9 cellular contexts compared by ENCODE assay signal in the genomic region with DNA sequence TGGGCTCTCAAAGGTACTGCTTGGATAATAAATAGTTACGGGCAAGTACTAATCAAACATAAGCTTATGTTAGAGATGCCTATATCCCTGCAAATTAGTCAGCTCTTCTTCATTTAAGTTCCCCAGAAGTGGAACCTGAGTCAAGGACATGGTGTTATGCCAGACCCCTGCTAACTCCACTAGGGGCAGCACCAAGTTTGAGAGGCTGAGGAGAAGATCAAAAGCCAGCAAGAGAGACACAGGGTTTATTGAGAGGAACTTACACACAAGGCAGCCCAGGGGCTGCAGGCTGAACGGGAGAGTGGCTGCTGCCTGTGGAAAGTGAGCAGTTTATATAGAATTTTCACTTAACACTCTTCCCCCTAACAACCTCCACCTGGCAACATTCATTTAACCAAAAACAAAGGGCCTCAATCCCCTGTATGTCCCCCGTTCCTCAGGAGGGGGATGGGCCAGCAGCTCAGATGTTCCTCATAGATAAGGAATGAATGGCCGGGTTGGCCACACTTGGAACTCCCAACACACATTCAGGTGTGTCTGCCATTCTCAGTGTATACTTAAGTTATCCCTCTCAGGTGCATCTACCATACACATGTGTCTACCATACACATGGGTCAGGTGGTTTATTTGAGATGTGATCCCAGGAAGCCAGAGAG.
A peak's percentile ranks its signal among the peaks of the same experiment; 100 is the strongest.
DNase-seq lines count a peak whose midpoint lies in the region; ATAC-seq and TF ChIP-seq lines count a peak whose summit lies in the region.
"Had no signal": no experiment of that assay in that cellular context is flagged by ENCODE, and none has a peak within 500 bp of the region (broad histone marks: within the 10 kb centered on the region; RNA-seq: fewer than 3 reads in every experiment).

No MANE protein-coding gene starts in this region.

- TF ChIP-seq CTCF in GM06990 (IDR thresholded peaks at IDR 0.05; ENCODE audit: insufficient read depth, low read length, poor library complexity, severe bottlenecking) (peak; percentile 58), astrocyte of the cerebellum (IDR thresholded peaks at IDR 0.05; ENCODE audit: low read depth, low read length, missing control alignments) (peak; percentile 54), nephron progenitor cell (IDR thresholded peaks at IDR 0.05) (peak; percentile 20)

- in situ Hi-C loops in astrocyte of the cerebellum (cut with HindIII; ENCODE audit: low sequenced_read_pairs): no loop called here

- DNase-seq in GM06990 (ENCODE audit: extremely low read depth, insufficient read length) (no peak), astrocyte of the cerebellum (ENCODE audit: low read depth) (no peak), nephron progenitor cell (no peak), GDM1 (lab: John Stamatoyannopoulos, UW) (no peak), medulla oblongata (ENCODE audit: extremely low spot score) (no peak), DMS153 treated with DMSO at 0.1 percent for 48 hours (lab: John Stamatoyannopoulos, UW; ENCODE audit: unreplicated experiment) (no peak)

- H3K27me3 Mint-ChIP-seq in nephron progenitor cell (ENCODE audit: low read depth, poor library complexity): no peaks in the 10 kb centered on the region

- H3K36me3 Mint-ChIP-seq in nephron progenitor cell (ENCODE audit: low read depth): no peaks in the 10 kb centered on the region

- H3K27ac Mint-ChIP-seq in nephron progenitor cell: no peak overlapping the region
- H3K27ac Mint-ChIP-seq: IgD-negative memory B cell had no signal

- H3K27me3 ChIP-seq in GM06990 (replicated peaks; ENCODE audit: control insufficient read depth, insufficient read depth, low read length): no peaks in the 10 kb centered on the region

- no peaks in the 10 kb centered on the region for H3K4me1 Mint-ChIP-seq in nephron progenitor cell
- H3K4me1 Mint-ChIP-seq: IgD-negative memory B cell had no signal

- H3K4me3 ChIP-seq in GM06990 (replicated peaks; ENCODE audit: low read depth, low read length): no peak overlapping the region
- no peak overlapping the region for H3K4me3 ChIP-seq in astrocyte of the cerebellum (ENCODE audit: low read depth, low read length)

- no peaks in the 10 kb centered on the region for H3K9me3 Mint-ChIP-seq in nephron progenitor cell
- H3K9me3 Mint-ChIP-seq: IgD-negative memory B cell had no signal

- no peak overlapping the region for H3K4me3 Mint-ChIP-seq in nephron progenitor cell
- H3K4me3 Mint-ChIP-seq: IgD-negative memory B cell had no signal

- ATAC-seq in HG02970 (IDR thresholded peaks at IDR 0.05; ENCODE audit: low FRiP score, unreplicated experiment) (peak; percentile 56), GM21619 (IDR thresholded peaks at IDR 0.05; ENCODE audit: unreplicated experiment) (no peak)

- no peaks in the 10 kb centered on the region for H3K36me3 ChIP-seq in GM06990 (ENCODE audit: control insufficient read depth, insufficient read depth, low read length)
